ENCODE assay signal across 38 cellular contexts in the genomic region with DNA sequence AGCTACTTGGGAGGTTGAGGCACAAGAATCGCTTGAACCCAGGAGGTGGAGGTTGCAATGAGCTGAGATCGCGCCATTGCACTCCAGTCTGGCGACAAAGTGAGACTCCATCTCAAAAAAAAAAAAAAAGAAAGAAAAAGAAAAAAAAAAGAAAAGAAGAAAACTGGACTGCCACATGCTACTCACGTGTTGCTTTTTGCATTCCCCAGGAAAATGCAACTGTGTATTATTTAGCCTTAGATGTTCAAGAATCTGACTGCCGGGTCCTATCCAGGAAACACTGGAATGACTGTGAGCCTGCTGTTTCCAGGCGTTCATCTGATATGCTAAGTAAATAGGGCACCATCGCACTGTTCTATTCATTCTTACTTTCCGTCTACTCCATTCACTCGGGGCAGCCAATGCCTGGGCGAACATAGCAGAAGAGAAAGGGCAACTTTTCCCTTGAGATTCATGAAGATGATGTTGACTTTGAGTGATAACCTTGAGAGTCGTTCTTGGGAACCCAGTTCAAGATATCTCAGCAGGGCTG. TPM values are rescaled to one million over a fixed set of nuclear protein-coding genes. Genes with fewer than 3 reads are reported as not detected.
"Had no signal": no experiment of that assay in that cellular context is flagged by ENCODE, and none has a peak within 500 bp of the region (broad histone marks: within the 10 kb centered on the region; RNA-seq: fewer than 3 reads in every experiment).

No MANE protein-coding gene starts in this region.

- ATAC-seq: activated CD8-positive, alpha-beta T cell treated with anti-CD3 and anti-CD28 coated beads for 36 hours; activated naive CD4-positive, alpha-beta T cell treated with anti-CD3 and anti-CD28 coated beads, Interleukin-2, amount 50 U/mL, for 72 hours; activated T-cell treated with anti-CD3 and anti-CD28 coated beads, Interleukin-2, amount 50 U/mL, for 4 hours; activated T-cell treated with anti-CD3 and anti-CD28 coated beads, Interleukin-2, amount 50 U/mL, for 72 hours; activated T-helper 17 cell treated with anti-CD3 and anti-CD28 coated beads, Interleukin-2, amount 50 U/mL, for 72 hours; body of pancreas had no signal

- H3K36me3 ChIP-seq: adrenal gland, brain microvascular endothelial cell, breast epithelium had no signal

- H3K4me1 ChIP-seq: adrenal gland, body of pancreas, breast epithelium had no signal

- FAIRE-seq: astrocyte, TTC549 had no signal

- H3K27ac ChIP-seq: adrenal gland, body of pancreas, brain microvascular endothelial cell, breast epithelium, VCaP had no signal

- H3K4me3 ChIP-seq: adrenal gland, body of pancreas, breast epithelium had no signal

- H3K9me3 ChIP-seq: adrenal gland, body of pancreas had no signal

- H3K27me3 ChIP-seq: body of pancreas, brain microvascular endothelial cell, breast epithelium had no signal

- DNase-seq: activated B cell treated with CpG ODN at 0.5 μM for 24 hours; activated CD4-positive, alpha-beta memory T cell treated with anti-CD3 and anti-CD28 coated beads for 36 hours; activated CD4-positive, alpha-beta T cell treated with anti-CD3 and anti-CD28 coated beads for 4 hours; activated CD4-positive, alpha-beta T cell treated with anti-CD3 and anti-CD28 coated beads, Interleukin-2, amount 10 ng/mL, durations not matched to agents 24 days and 14 days; activated CD4-positive, alpha-beta T cell treated with anti-CD3 and anti-CD28 coated beads, Interleukin-2, amount 50 U/mL, for 1 hour; activated CD4-positive, alpha-beta T cell treated with anti-CD3 and anti-CD28 coated beads, Interleukin-2, amount 50 U/mL, for 4 hours; activated CD4-positive, CD25-positive, alpha-beta regulatory T cell treated with anti-CD3 and anti-CD28 coated beads, Interleukin-2, amount 50 U/mL, for 72 hours; activated CD8-positive, alpha-beta memory T cell treated with anti-CD3 and anti-CD28 coated beads, Interleukin-2, amount 50 U/mL, for 4 hours; activated CD8-positive, alpha-beta T cell treated with anti-CD3 and anti-CD28 coated beads for 36 hours; activated effector memory CD4-positive, alpha-beta T cell treated with anti-CD3 and anti-CD28 coated beads, Interleukin-2, amount 50 U/mL, for 16 hours; activated gamma-delta T cell treated with Interleukin-2 at 50 U/mL for 16 hours; activated naive CD4-positive, alpha-beta T cell; activated naive CD4-positive, alpha-beta T cell treated with anti-CD3 and anti-CD28 coated beads for 36 hours; activated naive CD4-positive, alpha-beta T cell treated with anti-CD3 and anti-CD28 coated beads, Interleukin-2, amount 50 U/mL, for 16 hours; activated naive CD8-positive, alpha-beta T cell treated with anti-CD3 and anti-CD28 coated beads for 36 hours; activated T-cell treated with anti-CD3 and anti-CD28 coated beads for 4 hours; activated T-cell treated with anti-CD3 and anti-CD28 coated beads, Interleukin-2, amount 50 U/mL, for 1 hour; activated T-cell treated with anti-CD3 and anti-CD28 coated beads, Interleukin-2, amount 50 U/mL, for 4 hours; activated T-cell treated with anti-CD3 and anti-CD28 coated beads, Interleukin-2, amount 50 U/mL, for 72 hours; adrenal gland; amniotic stem cell; aorta; body of pancreas; brain microvascular endothelial cell; central memory CD4-positive, alpha-beta T cell; T-helper 1 cell; T-helper 2 cell; T-helper 9 cell had no signal

RNA-seq across cellular contexts. Expression of a gene that starts 21.4 kb away (rescaled TPM):
- total RNA-seq: activated B cell treated with CpG ODN at 0.5 μM for 24 hours; activated CD4-positive, alpha-beta memory T cell treated with anti-CD3 and anti-CD28 coated beads for 36 hours; activated CD4-positive, alpha-beta T cell treated with anti-CD3 and anti-CD28 coated beads, Interleukin-2, amount 10 ng/mL, durations not matched to agents 24 days and 14 days; activated CD8-positive, alpha-beta memory T cell treated with anti-CD3 and anti-CD28 coated beads for 36 hours; activated CD8-positive, alpha-beta T cell treated with anti-CD3 and anti-CD28 coated beads for 36 hours; activated naive CD4-positive, alpha-beta T cell treated with anti-CD3 and anti-CD28 coated beads for 36 hours; activated naive CD4-positive, alpha-beta T cell treated with anti-CD3 and anti-CD28 coated beads, Interleukin-2, amount 50 U/mL, for 72 hours; activated naive CD8-positive, alpha-beta T cell treated with anti-CD3 and anti-CD28 coated beads for 36 hours; activated T-cell treated with anti-CD3 and anti-CD28 coated beads, Interleukin-2, amount 50 U/mL, for 4 hours; activated T-cell treated with anti-CD3 and anti-CD28 coated beads, Interleukin-2, amount 50 U/mL, for 72 hours; activated T-helper 1 cell treated with anti-CD3 and anti-CD28 coated beads, Interleukin-12 subunit alpha, Interleukin-12 subunit beta, Interleukin-2, Interleukin-4 antibody, amounts not matched to agents 30 ng/mL and 10 ng/mL and 1 ng/mL, durations not matched to agents 14 hours and 24 hours and 36 hours; activated T-helper 17 cell treated with anti-CD3 and anti-CD28 coated beads, Interleukin-2, amount 50 U/mL, for 72 hours; aorta; astrocyte; body of pancreas; breast epithelium; cardiac septum; cerebellum had no signal
- polyA plus RNA-seq: aorta had no signal

RNA-seq across cellular contexts. Expression of a gene that starts 30.0 kb away (rescaled TPM):
- total RNA-seq: activated B cell treated with CpG ODN at 0.5 μM for 24 hours; activated CD4-positive, alpha-beta memory T cell treated with anti-CD3 and anti-CD28 coated beads for 36 hours; activated CD4-positive, alpha-beta T cell treated with anti-CD3 and anti-CD28 coated beads, Interleukin-2, amount 10 ng/mL, durations not matched to agents 24 days and 14 days; activated CD8-positive, alpha-beta memory T cell treated with anti-CD3 and anti-CD28 coated beads for 36 hours; activated CD8-positive, alpha-beta T cell treated with anti-CD3 and anti-CD28 coated beads for 36 hours; activated naive CD4-positive, alpha-beta T cell treated with anti-CD3 and anti-CD28 coated beads for 36 hours; activated naive CD4-positive, alpha-beta T cell treated with anti-CD3 and anti-CD28 coated beads, Interleukin-2, amount 50 U/mL, for 72 hours; activated naive CD8-positive, alpha-beta T cell treated with anti-CD3 and anti-CD28 coated beads for 36 hours; activated T-cell treated with anti-CD3 and anti-CD28 coated beads, Interleukin-2, amount 50 U/mL, for 72 hours; activated T-helper 1 cell treated with anti-CD3 and anti-CD28 coated beads, Interleukin-12 subunit alpha, Interleukin-12 subunit beta, Interleukin-2, Interleukin-4 antibody, amounts not matched to agents 30 ng/mL and 10 ng/mL and 1 ng/mL, durations not matched to agents 14 hours and 24 hours and 36 hours; activated T-helper 17 cell treated with anti-CD3 and anti-CD28 coated beads, Interleukin-2, amount 50 U/mL, for 72 hours; aorta; astrocyte; body of pancreas; cardiac septum; cerebellum had no signal
- polyA plus RNA-seq: aorta had no signal

RNA-seq across cellular contexts. Expression of a gene that starts 47.0 kb away (rescaled TPM):
- total RNA-seq: activated B cell treated with CpG ODN at 0.5 μM for 24 hours; activated CD4-positive, alpha-beta memory T cell treated with anti-CD3 and anti-CD28 coated beads for 36 hours; activated CD4-positive, alpha-beta T cell treated with anti-CD3 and anti-CD28 coated beads, Interleukin-2, amount 10 ng/mL, durations not matched to agents 24 days and 14 days; activated CD8-positive, alpha-beta memory T cell treated with anti-CD3 and anti-CD28 coated beads for 36 hours; activated CD8-positive, alpha-beta T cell treated with anti-CD3 and anti-CD28 coated beads for 36 hours; activated naive CD4-positive, alpha-beta T cell treated with anti-CD3 and anti-CD28 coated beads for 36 hours; activated naive CD4-positive, alpha-beta T cell treated with anti-CD3 and anti-CD28 coated beads, Interleukin-2, amount 50 U/mL, for 72 hours; activated naive CD8-positive, alpha-beta T cell treated with anti-CD3 and anti-CD28 coated beads for 36 hours; activated T-cell treated with anti-CD3 and anti-CD28 coated beads, Interleukin-2, amount 50 U/mL, for 4 hours; activated T-cell treated with anti-CD3 and anti-CD28 coated beads, Interleukin-2, amount 50 U/mL, for 72 hours; activated T-helper 1 cell treated with anti-CD3 and anti-CD28 coated beads, Interleukin-12 subunit alpha, Interleukin-12 subunit beta, Interleukin-2, Interleukin-4 antibody, amounts not matched to agents 30 ng/mL and 10 ng/mL and 1 ng/mL, durations not matched to agents 14 hours and 24 hours and 36 hours; activated T-helper 17 cell treated with anti-CD3 and anti-CD28 coated beads, Interleukin-2, amount 50 U/mL, for 72 hours; adrenal gland; aorta; astrocyte; body of pancreas; breast epithelium; cardiac septum; cerebellum had no signal
- polyA plus RNA-seq: adrenal gland, aorta had no signal
